In genomic region chr1:2386636-2387611, GRCh38 we compare ENCODE assay signal across 22 cellular contexts. TPM values are rescaled to one million over a fixed set of nuclear protein-coding genes. Genes with fewer than 3 reads are reported as not detected.
DNase-seq lines count a peak whose midpoint lies in the region; ATAC-seq and TF ChIP-seq lines count a peak whose summit lies in the region.
"Had no signal": no experiment of that assay in that cellular context is flagged by ENCODE, and none has a peak within 500 bp of the region (broad histone marks: within the 10 kb centered on the region; RNA-seq: fewer than 3 reads in every experiment).

No MANE protein-coding gene starts in this region.

- peak; percentile 1 for DNase-seq in activated naive CD4-positive, alpha-beta T cell treated with anti-CD3 and anti-CD28 coated beads for 36 hours
- DNase-seq in activated naive CD4-positive, alpha-beta T cell (lab: John Stamatoyannopoulos, UW), result no peak
- no peak for DNase-seq in RWPE1 (ENCODE audit: low spot score)
- peak; percentile 19 to 55 for DNase-seq in left lung
- DNase-seq in activated T-cell treated with anti-CD3 and anti-CD28 coated beads, Interleukin-2, amount 50 U/mL, for 48 hours, result no peak
- DNase-seq in hippocampal formation (lab: John Stamatoyannopoulos, UW), result no peak
- DNase-seq in NCI-H2029 treated with DMSO at 0.1 percent for 48 hours (lab: John Stamatoyannopoulos, UW), result no peak
- DNase-seq: activated CD4-positive, alpha-beta T cell treated with anti-CD3 and anti-CD28 coated beads for 48 hours; activated CD8-positive, alpha-beta memory T cell treated with anti-CD3 and anti-CD28 coated beads, Interleukin-2, amount 10 ng/mL, durations not matched to agents 7 days and 5 days; activated naive CD8-positive, alpha-beta T cell treated with anti-CD3 and anti-CD28 coated beads, Interleukin-2, amount 50 U/mL, for 24 hours; colonic mucosa; NCI-H1048; NCI-H1930; small intestine; stimulated activated CD4-positive, alpha-beta T cell treated with anti-CD3 and anti-CD28 coated beads, Interleukin-2, amount 100 ng/mL, for 48 hours; stimulated activated naive CD8-positive, alpha-beta T cell treated with anti-CD3 and anti-CD28 coated beads, Interleukin-15, Interleukin-2, amounts not matched to agents 100 U/mL and 50 U/mL, for 24 hours; T-helper 17 cell had no signal

- ATAC-seq in left lung, result no peak
- ATAC-seq in stimulated activated memory B cell treated with anti-CD40 and anti-IgM and Interleukin-4, amounts not matched to agents 10 μg/mL and 1 μg/mL and 100 μg/mL, for 72 hours, result no peak
- ATAC-seq: activated CD8-positive, alpha-beta memory T cell treated with anti-CD3 and anti-CD28 coated beads, Interleukin-2, amount 10 ng/mL, durations not matched to agents 7 days and 5 days; activated naive CD8-positive, alpha-beta T cell treated with anti-CD3 and anti-CD28 coated beads, Interleukin-2, amount 50 U/mL, for 24 hours; stimulated activated naive CD8-positive, alpha-beta T cell treated with anti-CD3 and anti-CD28 coated beads, Interleukin-15, Interleukin-2, amounts not matched to agents 100 U/mL and 50 U/mL, for 24 hours; T-helper 17 cell had no signal

- H3K27ac ChIP-seq in RWPE1 (peak overlapping the region; percentile 83), left lung (no peak overlapping the region)
- H3K27ac ChIP-seq: colonic mucosa, esophagus muscularis mucosa, prostate gland had no signal

- H3K9me3 Mint-ChIP-seq in activated naive CD4-positive, alpha-beta T cell treated with anti-CD3 and anti-CD28 coated beads for 36 hours, result no peaks in the 10 kb centered on the region
- H3K9me3 Mint-ChIP-seq in stimulated activated memory B cell treated with anti-CD40 and anti-IgM and Interleukin-4, amounts not matched to agents 10 μg/mL and 1 μg/mL and 100 μg/mL, for 72 hours, result no peaks in the 10 kb centered on the region
- H3K9me3 Mint-ChIP-seq: activated naive CD8-positive, alpha-beta T cell treated with anti-CD3 and anti-CD28 coated beads, Interleukin-2, amount 50 U/mL, for 24 hours; mesothelial cell of epicardium; nephron had no signal

- H3K36me3 ChIP-seq in left lung, result no peaks in the 10 kb centered on the region
- H3K36me3 ChIP-seq: colonic mucosa, prostate gland had no signal

- no peaks in the 10 kb centered on the region for H3K27me3 Mint-ChIP-seq in activated naive CD4-positive, alpha-beta T cell treated with anti-CD3 and anti-CD28 coated beads for 36 hours (ENCODE audit: low read depth)
- H3K27me3 Mint-ChIP-seq in stimulated activated memory B cell treated with anti-CD40 and anti-IgM and Interleukin-4, amounts not matched to agents 10 μg/mL and 1 μg/mL and 100 μg/mL, for 72 hours, result no peaks in the 10 kb centered on the region
- H3K27me3 Mint-ChIP-seq: activated CD8-positive, alpha-beta memory T cell treated with anti-CD3 and anti-CD28 coated beads, Interleukin-2, amount 10 ng/mL, durations not matched to agents 7 days and 5 days; activated naive CD8-positive, alpha-beta T cell treated with anti-CD3 and anti-CD28 coated beads, Interleukin-2, amount 50 U/mL, for 24 hours; T-helper 17 cell had no signal

- POLR2A ChIA-PET in RWPE1 (lab: Yijun Ruan, JAX; ENCODE audit: low non-redundant PET), result no interaction called here

- H3K4me1 Mint-ChIP-seq in activated naive CD4-positive, alpha-beta T cell treated with anti-CD3 and anti-CD28 coated beads for 36 hours (ENCODE audit: low read depth), result peaks cover 8% of the 10 kb centered on the region
- H3K4me1 Mint-ChIP-seq in stimulated activated memory B cell treated with anti-CD40 and anti-IgM and Interleukin-4, amounts not matched to agents 10 μg/mL and 1 μg/mL and 100 μg/mL, for 72 hours, result peaks cover 34% of the 10 kb centered on the region

- TF ChIP-seq CTCF in RWPE1 (conservative IDR thresholded peaks at IDR 0.05; ENCODE audit: low read depth) (no peak), left lung (IDR thresholded peaks at IDR 0.05) (no peak)

- intact Hi-C loops in activated naive CD4-positive, alpha-beta T cell treated with anti-CD3 and anti-CD28 coated beads for 36 hours (cut with micrococcal nuclease), result no loop called here
- intact Hi-C loops in left lung (cut with DNase I), result loop anchor here in 1 of 2 donors (10.0 kb wide), 1 partner anchor 192 kb away; the partner anchor contains the start of gene FAAP20

- no peaks in the 10 kb centered on the region for H3K27me3 ChIP-seq in left lung
- H3K27me3 ChIP-seq: colonic mucosa had no signal

- peaks cover 6 to 15% of the 10 kb centered on the region in 2 donors for H3K4me1 ChIP-seq in left lung

- no peak overlapping the region for H3K4me3 Mint-ChIP-seq in activated naive CD4-positive, alpha-beta T cell treated with anti-CD3 and anti-CD28 coated beads for 36 hours
- peak overlapping the region; percentile 68 for H3K4me3 Mint-ChIP-seq in stimulated activated memory B cell treated with anti-CD40 and anti-IgM and Interleukin-4, amounts not matched to agents 10 μg/mL and 1 μg/mL and 100 μg/mL, for 72 hours
- H3K4me3 Mint-ChIP-seq: activated CD8-positive, alpha-beta memory T cell treated with anti-CD3 and anti-CD28 coated beads, Interleukin-2, amount 10 ng/mL, durations not matched to agents 7 days and 5 days; activated naive CD8-positive, alpha-beta T cell treated with anti-CD3 and anti-CD28 coated beads, Interleukin-2, amount 50 U/mL, for 24 hours; mesothelial cell of epicardium; T-helper 17 cell had no signal

- H3K27ac Mint-ChIP-seq in activated naive CD4-positive, alpha-beta T cell treated with anti-CD3 and anti-CD28 coated beads for 36 hours, result no peak overlapping the region
- H3K27ac Mint-ChIP-seq in stimulated activated memory B cell treated with anti-CD40 and anti-IgM and Interleukin-4, amounts not matched to agents 10 μg/mL and 1 μg/mL and 100 μg/mL, for 72 hours, result peak overlapping the region; percentile 87
- H3K27ac Mint-ChIP-seq: activated CD8-positive, alpha-beta memory T cell treated with anti-CD3 and anti-CD28 coated beads, Interleukin-2, amount 10 ng/mL, durations not matched to agents 7 days and 5 days; activated naive CD8-positive, alpha-beta T cell treated with anti-CD3 and anti-CD28 coated beads, Interleukin-2, amount 50 U/mL, for 24 hours; mesothelial cell of epicardium; nephron; T-helper 17 cell had no signal

- H3K4me3 ChIP-seq in left lung, result no peak overlapping the region
- H3K4me3 ChIP-seq: colonic mucosa, esophagus muscularis mucosa, prostate gland had no signal

- peaks cover 5% of the 10 kb centered on the region for H3K36me3 Mint-ChIP-seq in activated naive CD4-positive, alpha-beta T cell treated with anti-CD3 and anti-CD28 coated beads for 36 hours (ENCODE audit: low read depth)
- peaks cover 7% of the 10 kb centered on the region for H3K36me3 Mint-ChIP-seq in stimulated activated memory B cell treated with anti-CD40 and anti-IgM and Interleukin-4, amounts not matched to agents 10 μg/mL and 1 μg/mL and 100 μg/mL, for 72 hours
- H3K36me3 Mint-ChIP-seq: activated CD8-positive, alpha-beta memory T cell treated with anti-CD3 and anti-CD28 coated beads, Interleukin-2, amount 10 ng/mL, durations not matched to agents 7 days and 5 days; mesothelial cell of epicardium had no signal

- CTCF ChIA-PET in activated naive CD4-positive, alpha-beta T cell treated with anti-CD3 and anti-CD28 coated beads for 36 hours (lab: Charles Lee), result interaction anchor here (0.9 to 2.0 kb wide), 2 partner anchors 192 to 213 kb away, joined by 3 to 9 read pairs; partner anchors contain the start of gene FAAP20
- CTCF ChIA-PET in RWPE1 (lab: Yijun Ruan, JAX), result interaction anchor here (0.6 to 0.7 kb wide), 3 partner anchors 175 to 254 kb away, joined by 3 to 4 read pairs (median 3); no protein-coding TSS in a partner anchor

- H3K9me3 ChIP-seq in left lung, result no peaks in the 10 kb centered on the region
- H3K9me3 ChIP-seq: colonic mucosa, esophagus muscularis mucosa, prostate gland had no signal

RNA-seq across cellular contexts. Expression of gene MORN1, which starts 4.4 kb away (rescaled TPM):
- 1 to 10 TPM; 3.2 to 4.9 TPM for total RNA-seq in activated naive CD4-positive, alpha-beta T cell treated with anti-CD3 and anti-CD28 coated beads for 36 hours
- total RNA-seq in left lung, result 1 to 10 TPM; 7.5 to 9.8 TPM

RNA-seq across cellular contexts. Expression of gene RER1, which starts 4.7 kb away (rescaled TPM):
- 100 to 1,000 TPM; 115 to 124 TPM for total RNA-seq in activated naive CD4-positive, alpha-beta T cell treated with anti-CD3 and anti-CD28 coated beads for 36 hours
- total RNA-seq in left lung, result 100 to 1,000 TPM; 163 to 167 TPM

RNA-seq across cellular contexts. Expression of gene PEX10, which starts 25.4 kb away (rescaled TPM):
- total RNA-seq in activated naive CD4-positive, alpha-beta T cell treated with anti-CD3 and anti-CD28 coated beads for 36 hours, result 1 to 10 TPM; 8.6 to 9.1 TPM
- total RNA-seq in left lung, result 10 to 100 TPM; 14.3 to 16.3 TPM

Comparison
In these comparisons a context has a peak if more than half of its experiments do, and no peak if none do; other contexts are left out.
1. DNase-seq: peak in activated naive CD4-positive, alpha-beta T cell treated with anti-CD3 and anti-CD28 coated beads for 36 hours (single experiment) and left lung (2 of 2); none in activated naive CD4-positive, alpha-beta T cell (0 of 4), RWPE1 (single experiment), activated T-cell treated with anti-CD3 and anti-CD28 coated beads, Interleukin-2, amount 50 U/mL, for 48 hours (0 of 2), hippocampal formation (0 of 2) and NCI-H2029 treated with DMSO at 0.1 percent for 48 hours (single experiment).